ENCODE assay signal across 9 cellular contexts in genomic region chr10:121261665-121262064, GRCh38.
"Had no signal": no experiment of that assay in that cellular context is flagged by ENCODE, and none has a peak within 500 bp of the region (broad histone marks: within the 10 kb centered on the region; RNA-seq: fewer than 3 reads in every experiment).

No MANE protein-coding gene starts in this region.

- H3K27me3 Mint-ChIP-seq: IgD-negative memory B cell had no signal

- ATAC-seq: GM23338, HepG2 had no signal

- DNase-seq: H9, HCEC 1CT, HFFc6, KBM-7 had no signal

- H3K4me1 Mint-ChIP-seq: IgD-negative memory B cell had no signal

- H3K9ac ChIP-seq: KMS-11 had no signal

- H3K36me3 Mint-ChIP-seq: IgD-negative memory B cell had no signal

- H3K27ac Mint-ChIP-seq: GM23338, H9, HFFc6, IgD-negative memory B cell had no signal

- H3K9me3 Mint-ChIP-seq: IgD-negative memory B cell had no signal

- H3K4me3 Mint-ChIP-seq: GM23338, H9, HFFc6, IgD-negative memory B cell had no signal

- H3K4me3 ChIP-seq: GM23338 had no signal

- H3K27ac ChIP-seq: HL-60, KMS-11 had no signal
